Comparison of ENCODE assay signal across 9 cellular contexts in genomic region chr16:28879261-28879840, GRCh38. TPM values are rescaled to one million over a fixed set of nuclear protein-coding genes. Genes with fewer than 3 reads are reported as not detected.
DNase-seq lines count a peak whose midpoint lies in the region; ATAC-seq lines count a peak whose summit lies in the region.
"Had no signal": no experiment of that assay in that cellular context is flagged by ENCODE, and none has a peak within 500 bp of the region (broad histone marks: within the 10 kb centered on the region; RNA-seq: fewer than 3 reads in every experiment).

No MANE protein-coding gene starts in this region.

- peak overlapping the region; percentile 60 for H3K9ac ChIP-seq in stomach smooth muscle (ENCODE audit: low read length in 2 of 2)

- no peak overlapping the region for H3K27ac ChIP-seq in stomach smooth muscle (ENCODE audit: low read length)

- peaks cover 2% of the 10 kb centered on the region for H3K36me3 Mint-ChIP-seq in activated CD4-positive, alpha-beta T cell treated with anti-CD3 and anti-CD28 coated beads for 36 hours (ENCODE audit: low read depth)
- H3K36me3 Mint-ChIP-seq in activated naive CD8-positive, alpha-beta T cell = no peaks in the 10 kb centered on the region

- CTCF ChIA-PET in activated CD4-positive, alpha-beta T cell treated with anti-CD3 and anti-CD28 coated beads for 36 hours (lab: Charles Lee) = interaction anchor here (0.8 to 3.4 kb wide), 4 partner anchors 9 to 66 kb away, joined by 3 to 23 read pairs (median 6); partner anchors contain the start of gene SH2B1

- no peak for DNase-seq in activated CD4-positive, alpha-beta T cell treated with anti-CD3 and anti-CD28 coated beads for 36 hours
- DNase-seq in activated CD4-positive, alpha-beta T cell treated with anti-CD3 and anti-CD28 coated beads, Interleukin-2, amount 50 U/mL, for 4 hours = no peak
- DNase-seq in iPS-NIHi7 (ENCODE audit: extremely low spot score) (peak; percentile 19), NCI-H2171 treated with DMSO at 0.1 percent for 48 hours (lab: John Stamatoyannopoulos, UW) (no peak)
- DNase-seq in NK-92 treated with Interleukin-12 subunit alpha and Interleukin-12 subunit beta, amount 100 ng/mL, for 24 hours (lab: John Stamatoyannopoulos, UW) = no peak

- H3K36me3 ChIP-seq in stomach smooth muscle (ENCODE audit: control insufficient read depth in 2 of 2, insufficient read depth in 2 of 2, low read length in 2 of 2) = peaks cover 0 to 2% of the 10 kb centered on the region in 2 donors

- POLR2A ChIA-PET in activated CD4-positive, alpha-beta T cell treated with anti-CD3 and anti-CD28 coated beads for 36 hours (lab: Charles Lee) = interaction anchor here (1.2 to 1.6 kb wide), 3 partner anchors 15 to 66 kb away, joined by 3 to 5 read pairs (median 4); partner anchors contain the start of gene SH2B1

- peak; percentile 43 for ATAC-seq in activated CD4-positive, alpha-beta T cell treated with anti-CD3 and anti-CD28 coated beads for 36 hours
- peak; percentile 21 for ATAC-seq in HG03095 (IDR thresholded peaks at IDR 0.05; ENCODE audit: unreplicated experiment)

- intact Hi-C loops in activated CD4-positive, alpha-beta T cell treated with anti-CD3 and anti-CD28 coated beads for 36 hours (cut with DNase I, micrococcal nuclease) = loop anchor here (1.0 to 5.0 kb wide), 7 partner anchors 16 to 71 kb away; partner anchors contain the start of genes ATXN2L (in 1 of the 2), NFATC2IP (in 1 of the 2), RABEP2 (in 1 of the 2) and SH2B1 (in 1 of the 2)

- H3K4me3 ChIP-seq in stomach smooth muscle (ENCODE audit: low read length in 2 of 2) = peak overlapping the region; percentile 73 to 81

- H3K27me3 ChIP-seq in stomach smooth muscle (ENCODE audit: control insufficient read depth in 1 of 2, insufficient read depth in 2 of 2, low read length in 2 of 2) = peaks cover 13 to 21% of the 10 kb centered on the region in 2 donors

- H3K4me1 ChIP-seq in stomach smooth muscle (ENCODE audit: control insufficient read depth, insufficient read depth, low read length) = peaks cover 15% of the 10 kb centered on the region

- peaks cover 7% of the 10 kb centered on the region for H3K27me3 Mint-ChIP-seq in activated CD4-positive, alpha-beta T cell treated with anti-CD3 and anti-CD28 coated beads for 36 hours
- peaks cover 10% of the 10 kb centered on the region for H3K27me3 Mint-ChIP-seq in activated naive CD8-positive, alpha-beta T cell

- peak overlapping the region; percentile 85 for H3K4me3 Mint-ChIP-seq in activated CD4-positive, alpha-beta T cell treated with anti-CD3 and anti-CD28 coated beads for 36 hours
- H3K4me3 Mint-ChIP-seq in activated naive CD8-positive, alpha-beta T cell = peak overlapping the region; percentile 89

- H3K9me3 ChIP-seq in stomach smooth muscle (ENCODE audit: control insufficient read depth in 2 of 2, low read length in 2 of 2) = no peaks in the 10 kb centered on the region

- H3K9me3 Mint-ChIP-seq in activated CD4-positive, alpha-beta T cell treated with anti-CD3 and anti-CD28 coated beads for 36 hours (ENCODE audit: low read depth) = no peaks in the 10 kb centered on the region
- no peaks in the 10 kb centered on the region for H3K9me3 Mint-ChIP-seq in activated naive CD8-positive, alpha-beta T cell (ENCODE audit: low read depth)

- peak overlapping the region; percentile 76 for H3K27ac Mint-ChIP-seq in activated CD4-positive, alpha-beta T cell treated with anti-CD3 and anti-CD28 coated beads for 36 hours
- peak overlapping the region; percentile 83 for H3K27ac Mint-ChIP-seq in activated naive CD8-positive, alpha-beta T cell

- H3K4me1 Mint-ChIP-seq in activated CD4-positive, alpha-beta T cell treated with anti-CD3 and anti-CD28 coated beads for 36 hours = peaks cover 20% of the 10 kb centered on the region
- peaks cover 9% of the 10 kb centered on the region for H3K4me1 Mint-ChIP-seq in activated naive CD8-positive, alpha-beta T cell (ENCODE audit: low read depth)

RNA-seq across cellular contexts. Expression of gene ATP2A1, which starts 1.1 kb away (rescaled TPM):
- total RNA-seq in activated CD4-positive, alpha-beta T cell treated with anti-CD3 and anti-CD28 coated beads for 36 hours = 1 to 10 TPM; 2.8 to 3.4 TPM

RNA-seq across cellular contexts. Expression of gene SH2B1, which starts 15.7 kb away (rescaled TPM):
- total RNA-seq in activated CD4-positive, alpha-beta T cell treated with anti-CD3 and anti-CD28 coated beads for 36 hours = 10 to 100 TPM; 34.8 to 49.4 TPM

RNA-seq across cellular contexts. Expression of gene TUFM, which starts 33.2 kb away (rescaled TPM):
- total RNA-seq in activated CD4-positive, alpha-beta T cell treated with anti-CD3 and anti-CD28 coated beads for 36 hours = 100 to 1,000 TPM; 224 to 241 TPM

RNA-seq across cellular contexts. Expression of gene RABEP2, which starts 45.7 kb away (rescaled TPM):
- 10 to 100 TPM in 1 of 2 experiments, 1 to 10 TPM in 1; 8.1 to 12.9 TPM for total RNA-seq in activated CD4-positive, alpha-beta T cell treated with anti-CD3 and anti-CD28 coated beads for 36 hours

RNA-seq across cellular contexts. Expression of gene CD19, which starts 52.4 kb away (rescaled TPM):
- total RNA-seq in activated CD4-positive, alpha-beta T cell treated with anti-CD3 and anti-CD28 coated beads for 36 hours = under 1 TPM; 0.74 to 0.80 TPM
- total RNA-seq: dermis microvascular lymphatic vessel endothelial cell had no signal
